Comparison of ENCODE assay signal across 27 cellular contexts in the genomic region with DNA sequence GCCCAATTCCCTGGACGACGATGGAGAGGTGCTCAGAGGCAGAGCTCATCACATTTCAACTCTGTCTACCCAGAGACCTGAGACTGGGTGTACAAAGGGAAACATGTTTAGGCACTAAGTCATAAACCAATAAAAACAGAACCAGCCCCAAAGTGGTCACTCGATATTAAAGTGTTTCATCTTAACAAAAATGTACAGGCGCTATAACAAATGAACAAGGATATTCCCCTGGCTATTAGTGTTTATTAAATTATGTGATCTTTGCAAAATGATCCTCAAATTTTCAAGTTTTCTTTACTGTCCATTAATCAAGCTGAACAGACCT.
"Had no signal": no experiment of that assay in that cellular context is flagged by ENCODE, and none has a peak within 500 bp of the region (broad histone marks: within the 10 kb centered on the region; RNA-seq: fewer than 3 reads in every experiment).

No MANE protein-coding gene starts in this region.

- H3K27ac ChIP-seq: neural progenitor cell, ovary, parathyroid adenoma, psoas muscle, skin epidermis, spleen, suprapubic skin, testis, tibial artery, transverse colon, upper lobe of right lung, uterus had no signal

- H2AFZ ChIP-seq: neural progenitor cell, parathyroid adenoma had no signal

- H3K4me2 ChIP-seq: neural progenitor cell, smooth muscle cell had no signal

- DNase-seq: natural killer cell; psoas muscle; spleen; stimulated activated CD4-positive, alpha-beta T cell treated with anti-CD3 and anti-CD28 coated beads, Interleukin-12 subunit alpha, Interleukin-12 subunit beta, amount 100 ng/mL, for 4 hours; stimulated activated CD4-positive, alpha-beta T cell treated with anti-CD3 and anti-CD28 coated beads, Interleukin-1b, Interleukin-23, amount 100 ng/mL, for 48 hours; stimulated activated CD4-positive, alpha-beta T cell treated with anti-CD3 and anti-CD28 coated beads, Interleukin-4, amount 100 ng/mL, for 1 hour; stimulated activated CD4-positive, alpha-beta T cell treated with anti-CD3 and anti-CD28 coated beads, Interleukin-4, amount 100 ng/mL, for 4 hours; stimulated activated CD8-positive, alpha-beta memory T cell treated with anti-CD3 and anti-CD28 coated beads, Interleukin-4, amount 100 ng/mL, for 48 hours; stimulated activated naive CD4-positive, alpha-beta T cell; stimulated activated naive CD8-positive, alpha-beta T cell treated with anti-CD3 and anti-CD28 coated beads, Interleukin-15, amount 100 ng/mL, for 72 hours; stimulated activated naive CD8-positive, alpha-beta T cell treated with anti-CD3 and anti-CD28 coated beads, Interleukin-15, Interleukin-2, amounts not matched to agents 100 U/mL and 50 U/mL, for 24 hours; substantia nigra; testis; transverse colon; uterus had no signal

- H3K9ac ChIP-seq: neural progenitor cell, parathyroid adenoma had no signal

- H3K79me2 ChIP-seq: parathyroid adenoma had no signal

- H3K4me3 ChIP-seq: neural progenitor cell, ovary, psoas muscle, skin epidermis, smooth muscle cell, spleen, suprapubic skin, testis, tibial artery, transverse colon, upper lobe of right lung, uterus had no signal

- H3K36me3 ChIP-seq: neural progenitor cell, ovary, transverse colon, uterus had no signal

- H3K4me1 ChIP-seq: neural progenitor cell, parathyroid adenoma, psoas muscle, spleen, testis, tibial artery, upper lobe of right lung, uterus had no signal

- ATAC-seq: naive thymus-derived CD4-positive, alpha-beta T cell; natural killer cell; psoas muscle; right cardiac atrium; sciatic nerve; stimulated activated memory B cell treated with anti-CD40 and anti-IgM and Interleukin-4, amounts not matched to agents 10 μg/mL and 1 μg/mL and 100 μg/mL, for 72 hours; stimulated activated naive CD8-positive, alpha-beta T cell treated with anti-CD3 and anti-CD28 coated beads, Interleukin-15, amount 100 ng/mL, for 72 hours; stimulated activated naive CD8-positive, alpha-beta T cell treated with anti-CD3 and anti-CD28 coated beads, Interleukin-15, Interleukin-2, amounts not matched to agents 100 U/mL and 50 U/mL, for 24 hours; upper lobe of right lung had no signal

- H3K9me3 ChIP-seq: ovary, psoas muscle, spleen, suprapubic skin, testis, tibial artery, transverse colon, upper lobe of right lung, uterus had no signal

- H3K27me3 ChIP-seq: neural progenitor cell, ovary, spleen, suprapubic skin, testis, tibial artery, transverse colon, upper lobe of right lung, uterus had no signal
